Comparison of ENCODE assay signal across 9 cellular contexts in genomic region chr16:90077757-90078593, GRCh38. TPM values are rescaled to one million over a fixed set of nuclear protein-coding genes. Genes with fewer than 3 reads are reported as not detected.
DNase-seq lines count a peak whose midpoint lies in the region; ATAC-seq and TF ChIP-seq lines count a peak whose summit lies in the region.
"Had no signal": no experiment of that assay in that cellular context is flagged by ENCODE, and none has a peak within 500 bp of the region (broad histone marks: within the 10 kb centered on the region; RNA-seq: fewer than 3 reads in every experiment).

No MANE protein-coding gene starts in this region.

- H3K36me3 ChIP-seq in neuronal stem cell (replicated peaks in 1 of 2; ENCODE audit: control insufficient read depth in 2 of 2, insufficient read depth in 2 of 2, low read length in 2 of 2) = no peaks in the 10 kb centered on the region

- no peak overlapping the region for H3K4ac ChIP-seq in neuronal stem cell (ENCODE audit: low read length)

- no peak overlapping the region for H4K91ac ChIP-seq in neuronal stem cell (ENCODE audit: low read depth, low read length, poor library complexity)

- H3K4me1 ChIP-seq in neuronal stem cell (ENCODE audit: control insufficient read depth in 2 of 2, insufficient read depth in 1 of 2, low read depth in 1 of 2, low read length in 2 of 2) = no peaks in the 10 kb centered on the region

- WGBS in neuronal stem cell (ENCODE audit: extremely low coverage in 2 of 2, insufficient read length in 2 of 2, insufficient replicate concordance in 1 of 2), 2 donors = no CpG with 5 or more reads among the region's 24 CpGs

- H3K4me3 ChIP-seq in fibroblast of villous mesenchyme (ENCODE audit: low read depth, low read length) = peak overlapping the region; percentile 51
- peak overlapping the region in 1 of 2 donors; percentile 42 for H3K4me3 ChIP-seq in neuronal stem cell (ENCODE audit: low read length in 2 of 2)

- H3K18ac ChIP-seq in neuronal stem cell (ENCODE audit: low read length) = peak overlapping the region; percentile 4

- ATAC-seq in HG02571 (IDR thresholded peaks at IDR 0.05; ENCODE audit: unreplicated experiment) = peak; percentile 20

- H4K8ac ChIP-seq in neuronal stem cell (ENCODE audit: low read depth, low read length) = no peak overlapping the region

- no peak overlapping the region for H3K9ac ChIP-seq in neuronal stem cell (ENCODE audit: low read depth, low read length, poor library complexity)

- no peak for TF ChIP-seq CTCF in fibroblast of villous mesenchyme (IDR thresholded peaks at IDR 0.05; ENCODE audit: insufficient read depth, low read depth, low read length)

- H3K79me1 ChIP-seq in neuronal stem cell (ENCODE audit: low read depth, low read length) = no peaks in the 10 kb centered on the region

- no peak overlapping the region for H2AK5ac ChIP-seq in neuronal stem cell (ENCODE audit: low read depth, low read length)

- no peak overlapping the region for H2BK120ac ChIP-seq in neuronal stem cell (ENCODE audit: low read depth, low read length)

- no peak overlapping the region for H3K4me2 ChIP-seq in neuronal stem cell (ENCODE audit: insufficient read depth, low read length, poor library complexity, severe bottlenecking)

- H2BK15ac ChIP-seq in neuronal stem cell (ENCODE audit: low read length) = no peak overlapping the region

- no peak overlapping the region for H3K14ac ChIP-seq in neuronal stem cell (ENCODE audit: low read length)

- H3K27ac ChIP-seq in neuronal stem cell (replicated peaks; ENCODE audit: low read length) = no peak overlapping the region

- no peaks in the 10 kb centered on the region for H3K9me3 ChIP-seq in neuronal stem cell (replicated peaks in 1 of 2; ENCODE audit: control insufficient read depth in 2 of 2, insufficient read depth in 1 of 2, low read depth in 1 of 2, low read length in 2 of 2)

- DNase-seq in activated gamma-delta T cell treated with Interleukin-2 at 50 U/mL for 16 hours (peak; percentile 40), activated gamma-delta T cell (lab: John Stamatoyannopoulos, UW) (no peak), NCI-H1417 (lab: John Stamatoyannopoulos, UW) (peak in 2 of 3 experiments; percentile 70 to 92), fibroblast of villous mesenchyme (ENCODE audit: low read depth) (no peak), neuronal stem cell (ENCODE audit: low spot score) (no peak), foreskin melanocyte (no peak)
- DNase-seq in activated CD4-positive, alpha-beta T cell treated with anti-CD3 and anti-CD28 coated beads, Interleukin-2, amount 50 U/mL, for 4 hours = peak; percentile 15 to 16

- no peak overlapping the region for H2BK5ac ChIP-seq in neuronal stem cell (ENCODE audit: low read length)

- no peak overlapping the region for H3K23ac ChIP-seq in neuronal stem cell (ENCODE audit: low read depth, low read length, poor library complexity)

- H2BK12ac ChIP-seq in neuronal stem cell (ENCODE audit: low read length) = no peak overlapping the region

- peak overlapping the region; percentile 85 for H2AFZ ChIP-seq in neuronal stem cell (ENCODE audit: low read length)

- peaks cover 0 to 12% (median 0%) of the 10 kb centered on the region in 3 experiments for H3K27me3 ChIP-seq in neuronal stem cell (ENCODE audit: control insufficient read depth in 3 of 3, insufficient read depth in 3 of 3, low read depth in 1 of 3, low read length in 3 of 3)

RNA-seq across cellular contexts. Expression of gene PRDM7, which starts 0.8 kb away (rescaled TPM):
- not detected in 2 replicates for total RNA-seq in fibroblast of villous mesenchyme
- not detected for polyA plus RNA-seq in neuronal stem cell (2013, experiment 1 of 2)
- polyA plus RNA-seq in neuronal stem cell (2013, experiment 2 of 2) = 0.01 TPM
- total RNA-seq: myocyte had no signal

RNA-seq across cellular contexts. Expression of gene DBNDD1, which starts 58.7 kb away (rescaled TPM):
- 0.64 and 0.86 TPM in 2 replicates for total RNA-seq in fibroblast of villous mesenchyme
- 35.6 TPM for polyA plus RNA-seq in neuronal stem cell (2013, experiment 1 of 2)
- polyA plus RNA-seq in neuronal stem cell (2013, experiment 2 of 2) = 34.0 TPM

Comparison
In these comparisons a context has a peak if more than half of its experiments do, and no peak if none do; other contexts are left out.
1. DNase-seq: peak in activated gamma-delta T cell treated with Interleukin-2 at 50 U/mL for 16 hours (single experiment), NCI-H1417 (2 of 3) and activated CD4-positive, alpha-beta T cell treated with anti-CD3 and anti-CD28 coated beads, Interleukin-2, amount 50 U/mL, for 4 hours (2 of 2); none in activated gamma-delta T cell (single experiment), fibroblast of villous mesenchyme (single experiment), neuronal stem cell (single experiment) and foreskin melanocyte (single experiment).